8 cellular contexts compared by ENCODE assay signal in genomic region chr10:96512524-96512991, GRCh38. TPM values are rescaled to one million over a fixed set of nuclear protein-coding genes. Genes with fewer than 3 reads are reported as not detected.
DNase-seq lines count a peak whose midpoint lies in the region; ATAC-seq, FAIRE-seq and TF ChIP-seq lines count a peak whose summit lies in the region.

No MANE protein-coding gene starts in this region.

- H3K9me3 Mint-ChIP-seq in activated CD4-positive, alpha-beta T cell treated with anti-CD3 and anti-CD28 coated beads, Interleukin-2, amount 10 ng/mL, durations not matched to agents 7 days and 5 days, result no peaks in the 10 kb centered on the region
- no peaks in the 10 kb centered on the region for H3K9me3 Mint-ChIP-seq in activated CD4-positive, alpha-beta memory T cell treated with anti-CD3 and anti-CD28 coated beads for 36 hours

- H4K91ac ChIP-seq in neuronal stem cell (ENCODE audit: low read depth, low read length, poor library complexity), result no peak overlapping the region

- H2BK120ac ChIP-seq in neuronal stem cell (ENCODE audit: low read depth, low read length), result no peak overlapping the region

- H3K4me1 ChIP-seq in foreskin keratinocyte, result peaks cover 14% of the 10 kb centered on the region
- H3K4me1 ChIP-seq in neuronal stem cell (ENCODE audit: control insufficient read depth in 2 of 2, insufficient read depth in 1 of 2, low read depth in 1 of 2, low read length in 2 of 2), result peaks cover 8 to 13% of the 10 kb centered on the region in 2 donors

- peaks cover 0 to 2% of the 10 kb centered on the region in 2 donors for H3K9me3 ChIP-seq in neuronal stem cell (replicated peaks in 1 of 2; ENCODE audit: control insufficient read depth in 2 of 2, insufficient read depth in 1 of 2, low read depth in 1 of 2, low read length in 2 of 2)

- no peak overlapping the region for H3K4ac ChIP-seq in neuronal stem cell (ENCODE audit: low read length)

- TF ChIP-seq CTCF in foreskin keratinocyte (conservative IDR thresholded peaks at IDR 0.05), result peak; percentile 22

- no peak overlapping the region for H3K27ac ChIP-seq in foreskin keratinocyte
- H3K27ac ChIP-seq in neuronal stem cell (replicated peaks; ENCODE audit: low read length), result no peak overlapping the region

- no peak overlapping the region for H2BK12ac ChIP-seq in neuronal stem cell (ENCODE audit: low read length)

- H3K36me3 Mint-ChIP-seq in activated CD4-positive, alpha-beta T cell treated with anti-CD3 and anti-CD28 coated beads, Interleukin-2, amount 10 ng/mL, durations not matched to agents 7 days and 5 days (ENCODE audit: low read depth), result peaks cover 9% of the 10 kb centered on the region
- H3K36me3 Mint-ChIP-seq in activated CD4-positive, alpha-beta memory T cell treated with anti-CD3 and anti-CD28 coated beads for 36 hours, result no peaks in the 10 kb centered on the region

- H2AFZ ChIP-seq in neuronal stem cell (ENCODE audit: low read length), result peak overlapping the region; percentile 96

- H3K4me2 ChIP-seq in neuronal stem cell (ENCODE audit: insufficient read depth, low read length, poor library complexity, severe bottlenecking), result peak overlapping the region; percentile 98

- intact Hi-C loops in activated CD4-positive, alpha-beta memory T cell treated with anti-CD3 and anti-CD28 coated beads for 36 hours (cut with micrococcal nuclease), result loop anchor here (5.0 kb wide), 1 partner anchor 210 kb away; the partner anchor contains the start of gene PIK3AP1

- no peak overlapping the region for H2AK5ac ChIP-seq in neuronal stem cell (ENCODE audit: low read depth, low read length)

- no peaks in the 10 kb centered on the region for H3K36me3 ChIP-seq in neuronal stem cell (replicated peaks in 1 of 2; ENCODE audit: control insufficient read depth in 2 of 2, insufficient read depth in 2 of 2, low read length in 2 of 2)

- peaks cover 61% of the 10 kb centered on the region for H3K27me3 Mint-ChIP-seq in activated CD4-positive, alpha-beta T cell treated with anti-CD3 and anti-CD28 coated beads, Interleukin-2, amount 10 ng/mL, durations not matched to agents 7 days and 5 days
- peaks cover 25% of the 10 kb centered on the region for H3K27me3 Mint-ChIP-seq in activated CD4-positive, alpha-beta memory T cell treated with anti-CD3 and anti-CD28 coated beads for 36 hours

- DNase-seq in activated CD4-positive, alpha-beta T cell treated with anti-CD3 and anti-CD28 coated beads, Interleukin-2, amount 10 ng/mL, durations not matched to agents 7 days and 5 days, result no peak
- no peak for DNase-seq in activated CD4-positive, alpha-beta T cell treated with anti-CD3 and anti-CD28 coated beads, Interleukin-2, amount 50 U/mL, for 4 hours
- no peak for DNase-seq in activated CD4-positive, alpha-beta memory T cell treated with anti-CD3 and anti-CD28 coated beads for 36 hours
- DNase-seq in foreskin keratinocyte (no peak), neuronal stem cell (ENCODE audit: low spot score) (no peak), GM12892 (ENCODE audit: insufficient read length) (no peak), NCI-H2196 (lab: John Stamatoyannopoulos, UW; ENCODE audit: unreplicated experiment) (no peak), NCI-H2081 (lab: John Stamatoyannopoulos, UW) (no peak)

- CTCF ChIA-PET in activated CD4-positive, alpha-beta T cell treated with anti-CD3 and anti-CD28 coated beads, Interleukin-2, amount 10 ng/mL, durations not matched to agents 7 days and 5 days (lab: Charles Lee), result interaction anchor here (2.4 to 2.6 kb wide), 2 partner anchors 22 kb away, joined by 8 to 11 read pairs; no protein-coding TSS in a partner anchor
- CTCF ChIA-PET in activated CD4-positive, alpha-beta memory T cell treated with anti-CD3 and anti-CD28 coated beads for 36 hours (lab: Charles Lee), result interaction anchor here (0.9 to 2.6 kb wide), 6 partner anchors 23 to 139 kb away, joined by 3 to 18 read pairs (median 6); no protein-coding TSS in a partner anchor

- H3K27me3 ChIP-seq in foreskin keratinocyte, result peaks cover 14% of the 10 kb centered on the region
- peaks cover 0 to 31% (median 19%) of the 10 kb centered on the region in 3 experiments for H3K27me3 ChIP-seq in neuronal stem cell (ENCODE audit: control insufficient read depth in 3 of 3, insufficient read depth in 3 of 3, low read depth in 1 of 3, low read length in 3 of 3)

- H3K4me3 ChIP-seq in neuronal stem cell (ENCODE audit: low read length in 2 of 2), result peak overlapping the region; percentile 49 to 80

- H3K27ac Mint-ChIP-seq in activated CD4-positive, alpha-beta T cell treated with anti-CD3 and anti-CD28 coated beads, Interleukin-2, amount 10 ng/mL, durations not matched to agents 7 days and 5 days, result no peak overlapping the region
- H3K27ac Mint-ChIP-seq in activated CD4-positive, alpha-beta memory T cell treated with anti-CD3 and anti-CD28 coated beads for 36 hours, result no peak overlapping the region

- no peak overlapping the region for H4K8ac ChIP-seq in neuronal stem cell (ENCODE audit: low read depth, low read length)

- H2BK15ac ChIP-seq in neuronal stem cell (ENCODE audit: low read length), result peak overlapping the region; percentile 30

- no peak overlapping the region for H2BK5ac ChIP-seq in neuronal stem cell (ENCODE audit: low read length)

- H3K9ac ChIP-seq in neuronal stem cell (ENCODE audit: low read depth, low read length, poor library complexity), result peak overlapping the region; percentile 64

- POLR2A ChIA-PET in activated CD4-positive, alpha-beta T cell treated with anti-CD3 and anti-CD28 coated beads, Interleukin-2, amount 10 ng/mL, durations not matched to agents 7 days and 5 days (lab: Charles Lee), result no interaction called here
- POLR2A ChIA-PET in activated CD4-positive, alpha-beta memory T cell treated with anti-CD3 and anti-CD28 coated beads for 36 hours (lab: Charles Lee), result interaction anchor here (0.5 kb wide), 1 partner anchor 54 kb away, joined by 5 read pairs; no protein-coding TSS in a partner anchor

- no peak for FAIRE-seq in GM12892 (lab: Jason Lieb, UNC)

- H3K14ac ChIP-seq in neuronal stem cell (ENCODE audit: low read length), result peak overlapping the region; percentile 75

- TF ChIP-seq POLR2A in GM12892 (IDR thresholded peaks at IDR 0.05; ENCODE audit: low read depth, low read length), result no peak

- H3K23ac ChIP-seq in neuronal stem cell (ENCODE audit: low read depth, low read length, poor library complexity), result no peak overlapping the region

- H3K79me1 ChIP-seq in neuronal stem cell (ENCODE audit: low read depth, low read length), result no peaks in the 10 kb centered on the region

- H3K4me3 Mint-ChIP-seq in activated CD4-positive, alpha-beta T cell treated with anti-CD3 and anti-CD28 coated beads, Interleukin-2, amount 10 ng/mL, durations not matched to agents 7 days and 5 days, result peak overlapping the region; percentile 64
- peak overlapping the region; percentile 57 for H3K4me3 Mint-ChIP-seq in activated CD4-positive, alpha-beta memory T cell treated with anti-CD3 and anti-CD28 coated beads for 36 hours

- peak overlapping the region; percentile 80 for H3K18ac ChIP-seq in neuronal stem cell (ENCODE audit: low read length)

- WGBS in neuronal stem cell (ENCODE audit: extremely low coverage in 2 of 2, insufficient read length in 2 of 2, insufficient replicate concordance in 1 of 2), 2 donors, result no CpG with 5 or more reads among the region's 39 CpGs

- H3K4me1 Mint-ChIP-seq in activated CD4-positive, alpha-beta T cell treated with anti-CD3 and anti-CD28 coated beads, Interleukin-2, amount 10 ng/mL, durations not matched to agents 7 days and 5 days, result peaks cover 17% of the 10 kb centered on the region
- peaks cover 20% of the 10 kb centered on the region for H3K4me1 Mint-ChIP-seq in activated CD4-positive, alpha-beta memory T cell treated with anti-CD3 and anti-CD28 coated beads for 36 hours (ENCODE audit: low read depth)

- peak; percentile 6 for ATAC-seq in foreskin keratinocyte

RNA-seq across cellular contexts. Expression of gene TLL2, which starts 1.2 kb away (rescaled TPM):
- under 1 TPM in 1 of 2 experiments, not detected in 1; 0.17 TPM for total RNA-seq in activated CD4-positive, alpha-beta T cell treated with anti-CD3 and anti-CD28 coated beads, Interleukin-2, amount 10 ng/mL, durations not matched to agents 7 days and 5 days
- under 1 TPM in 1 of 2 experiments, not detected in 1; 0.05 TPM for total RNA-seq in activated CD4-positive, alpha-beta memory T cell treated with anti-CD3 and anti-CD28 coated beads for 36 hours
- total RNA-seq in foreskin keratinocyte, result 0.54 and 0.60 TPM in 2 replicates
- polyA plus RNA-seq in foreskin keratinocyte, result 0.57 and 0.69 TPM in 2 replicates
- polyA plus RNA-seq in neuronal stem cell (2013, experiment 1 of 2), result 0.38 TPM
- polyA plus RNA-seq in neuronal stem cell (2013, experiment 2 of 2), result 0.22 TPM
- polyA plus RNA-seq in GM12892 (2012; ENCODE audit: missing spikeins), result 0.49 TPM
